18 cellular contexts compared by ENCODE assay signal in genomic region chr1:63042278-63042677, GRCh38.
DNase-seq lines count a peak whose midpoint lies in the region; ATAC-seq and TF ChIP-seq lines count a peak whose summit lies in the region.
"Had no signal": no experiment of that assay in that cellular context is flagged by ENCODE, and none has a peak within 500 bp of the region (broad histone marks: within the 10 kb centered on the region; RNA-seq: fewer than 3 reads in every experiment).

No MANE protein-coding gene starts in this region.

- H3K27me3 Mint-ChIP-seq in chondrocyte (ENCODE audit: low read depth): peaks cover 1% of the 10 kb centered on the region
- H3K27me3 Mint-ChIP-seq: activated CD4-positive, alpha-beta T cell treated with anti-CD3 and anti-CD28 coated beads, Interleukin-2, amount 10 ng/mL, durations not matched to agents 24 days and 14 days had no signal

- H3K36me3 Mint-ChIP-seq in chondrocyte (ENCODE audit: low read depth): no peaks in the 10 kb centered on the region
- H3K36me3 Mint-ChIP-seq: activated naive CD8-positive, alpha-beta T cell treated with anti-CD3 and anti-CD28 coated beads for 36 hours; natural killer cell had no signal

- TF ChIP-seq CTCF in chondrocyte (IDR thresholded peaks at IDR 0.05): no peak

- H3K4me1 Mint-ChIP-seq in chondrocyte (ENCODE audit: low read depth): peaks cover 19% of the 10 kb centered on the region
- H3K4me1 Mint-ChIP-seq: activated CD4-positive, alpha-beta T cell treated with anti-CD3 and anti-CD28 coated beads, Interleukin-2, amount 10 ng/mL, durations not matched to agents 24 days and 14 days; activated naive CD8-positive, alpha-beta T cell treated with anti-CD3 and anti-CD28 coated beads for 36 hours; natural killer cell had no signal

- no peak for ATAC-seq in GM21825 (IDR thresholded peaks at IDR 0.05; ENCODE audit: unreplicated experiment)
- no peak for ATAC-seq in HG03565 (IDR thresholded peaks at IDR 0.05; ENCODE audit: unreplicated experiment)
- no peak for ATAC-seq in left colon
- no peak for ATAC-seq in HG02623 (IDR thresholded peaks at IDR 0.05; ENCODE audit: unreplicated experiment)
- ATAC-seq: natural killer cell had no signal

- intact Hi-C loops in left colon (cut with DNase I, micrococcal nuclease): no loop called here

- H3K4me3 Mint-ChIP-seq in chondrocyte (ENCODE audit: unreplicated experiment): peak overlapping the region; percentile 10
- H3K4me3 Mint-ChIP-seq: activated CD4-positive, alpha-beta T cell treated with anti-CD3 and anti-CD28 coated beads, Interleukin-2, amount 10 ng/mL, durations not matched to agents 24 days and 14 days; activated naive CD8-positive, alpha-beta T cell treated with anti-CD3 and anti-CD28 coated beads for 36 hours; endodermal cell; natural killer cell had no signal

- H3K9me3 Mint-ChIP-seq in chondrocyte (ENCODE audit: low read depth): no peaks in the 10 kb centered on the region
- H3K9me3 Mint-ChIP-seq: activated CD4-positive, alpha-beta T cell treated with anti-CD3 and anti-CD28 coated beads, Interleukin-2, amount 10 ng/mL, durations not matched to agents 24 days and 14 days; activated naive CD8-positive, alpha-beta T cell treated with anti-CD3 and anti-CD28 coated beads for 36 hours; activated T-helper 2 cell treated with anti-CD3 and anti-CD28 coated beads, Interferon-gamma antibody, Interleukin-2, Interleukin-4, amounts not matched to agents 10 μg/mL and 5 μg/mL and 100 μg/mL, durations not matched to agents 14 hours and 24 hours and 36 hours had no signal

- peak; percentile 68 for DNase-seq in DMS153 (lab: John Stamatoyannopoulos, UW)
- peak; percentile 98 for DNase-seq in NCI-H1105 treated with DMSO at 0.1 percent for 48 hours (lab: John Stamatoyannopoulos, UW)
- peak; percentile 20 for DNase-seq in NCI-H2227 (lab: John Stamatoyannopoulos, UW; ENCODE audit: unreplicated experiment)
- DNase-seq in chondrocyte (ENCODE audit: low spot score): no peak
- DNase-seq in left colon: no peak
- DNase-seq: activated CD4-positive, alpha-beta T cell treated with anti-CD3 and anti-CD28 coated beads, Interleukin-2, amount 10 ng/mL, durations not matched to agents 24 days and 14 days; activated naive CD8-positive, alpha-beta T cell treated with anti-CD3 and anti-CD28 coated beads for 36 hours; C1 segment of cervical spinal cord; endodermal cell; MV-4-11; natural killer cell; NCI-H446; ovary; sigmoid colon had no signal

- H3K27ac Mint-ChIP-seq in chondrocyte (ENCODE audit: unreplicated experiment): peak overlapping the region; percentile 55
- H3K27ac Mint-ChIP-seq: activated CD4-positive, alpha-beta T cell treated with anti-CD3 and anti-CD28 coated beads, Interleukin-2, amount 10 ng/mL, durations not matched to agents 24 days and 14 days; activated naive CD8-positive, alpha-beta T cell treated with anti-CD3 and anti-CD28 coated beads for 36 hours; activated T-helper 2 cell treated with anti-CD3 and anti-CD28 coated beads, Interferon-gamma antibody, Interleukin-2, Interleukin-4, amounts not matched to agents 10 μg/mL and 5 μg/mL and 100 μg/mL, durations not matched to agents 14 hours and 24 hours and 36 hours; endodermal cell; natural killer cell had no signal

Comparison
In these comparisons a context has a peak if more than half of its experiments do, and no peak if none do; other contexts are left out.
1. DNase-seq: peak in DMS153 (single experiment), NCI-H1105 treated with DMSO at 0.1 percent for 48 hours (single experiment) and NCI-H2227 (single experiment); none in chondrocyte (single experiment) and left colon (0 of 2).